In the genomic region with DNA sequence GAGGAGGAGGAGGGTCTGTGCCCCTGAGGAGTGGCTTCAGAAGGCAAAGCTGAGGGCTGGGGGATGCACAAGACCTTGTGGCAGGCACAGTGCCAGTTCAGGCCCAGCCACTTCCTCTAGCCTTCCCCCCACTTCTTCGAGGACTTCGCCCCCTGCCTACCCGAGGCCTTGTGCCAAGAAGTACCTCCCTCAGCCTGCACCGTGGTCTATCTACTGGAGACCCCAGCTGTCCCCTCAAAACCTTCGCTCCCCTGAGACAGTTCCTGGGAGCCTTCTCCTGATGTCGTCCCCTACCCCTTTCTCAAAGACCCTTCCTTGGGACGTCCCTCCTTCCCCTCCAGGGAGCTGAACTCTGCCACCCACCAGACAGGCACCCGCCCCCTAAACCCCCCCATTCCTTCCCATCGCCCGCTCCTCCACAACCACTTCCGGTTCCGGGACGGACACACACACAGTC, we compare ENCODE assay signal across 8 cellular contexts. TPM values are rescaled to one million over a fixed set of nuclear protein-coding genes. Genes with fewer than 3 reads are reported as not detected.
A peak's percentile ranks its signal among the peaks of the same experiment; 100 is the strongest.
DNase-seq lines count a peak whose midpoint lies in the region; ATAC-seq and TF ChIP-seq lines count a peak whose summit lies in the region.

No MANE protein-coding gene starts in this region.

- TF ChIP-seq CTCF in AG10803 (conservative IDR thresholded peaks at IDR 0.05; ENCODE audit: low read length) (no peak), left ventricle myocardium inferior (IDR thresholded peaks at IDR 0.05; ENCODE audit: borderline replicate concordance) (no peak), retinal pigment epithelial cell (conservative IDR thresholded peaks at IDR 0.05; ENCODE audit: low read depth, low read length) (no peak)

- peaks cover 55% of the 10 kb centered on the region for H3K4me1 ChIP-seq in left ventricle myocardium inferior

- H3K27me3 Mint-ChIP-seq in activated naive CD4-positive, alpha-beta T cell treated with anti-CD3 and anti-CD28 coated beads, Interleukin-2, amount 50 U/mL, for 24 hours, result no peaks in the 10 kb centered on the region

- peak overlapping the region; percentile 98 for H3K4me3 Mint-ChIP-seq in activated naive CD4-positive, alpha-beta T cell treated with anti-CD3 and anti-CD28 coated beads, Interleukin-2, amount 50 U/mL, for 24 hours

- H3K9me3 Mint-ChIP-seq in activated naive CD4-positive, alpha-beta T cell treated with anti-CD3 and anti-CD28 coated beads, Interleukin-2, amount 50 U/mL, for 24 hours, result no peaks in the 10 kb centered on the region

- no peaks in the 10 kb centered on the region for H3K9me3 ChIP-seq in left ventricle myocardium inferior (replicated peaks)

- DNase-seq in AG10803 (ENCODE audit: low read depth), result peak; percentile 22
- DNase-seq in LoVo (ENCODE audit: low spot score), result peak; percentile 43
- no peak for DNase-seq in left ventricle myocardium inferior
- no peak for DNase-seq in retinal pigment epithelial cell (ENCODE audit: low read depth)
- no peak for DNase-seq in AG08396 (ENCODE audit: low spot score)

- peak overlapping the region; percentile 93 for H3K27ac Mint-ChIP-seq in activated naive CD4-positive, alpha-beta T cell treated with anti-CD3 and anti-CD28 coated beads, Interleukin-2, amount 50 U/mL, for 24 hours

- H3K36me3 ChIP-seq in left ventricle myocardium inferior, result peaks cover 3% of the 10 kb centered on the region

- peaks cover 53% of the 10 kb centered on the region for H3K4me1 Mint-ChIP-seq in activated naive CD4-positive, alpha-beta T cell treated with anti-CD3 and anti-CD28 coated beads, Interleukin-2, amount 50 U/mL, for 24 hours

- H3K27me3 ChIP-seq in left ventricle myocardium inferior (ENCODE audit: low read depth), result no peaks in the 10 kb centered on the region

- intact Hi-C loops in left ventricle myocardium inferior (cut with micrococcal nuclease), result no loop called here

- H3K36me3 Mint-ChIP-seq in activated naive CD4-positive, alpha-beta T cell treated with anti-CD3 and anti-CD28 coated beads, Interleukin-2, amount 50 U/mL, for 24 hours, result peaks cover 9% of the 10 kb centered on the region

- ATAC-seq in GM18870 (IDR thresholded peaks at IDR 0.05; ENCODE audit: unreplicated experiment) (peak; percentile 15), HG02840 (IDR thresholded peaks at IDR 0.05; ENCODE audit: low FRiP score, unreplicated experiment) (no peak)

- H3K27ac ChIP-seq in left ventricle myocardium inferior (replicated peaks), result peak overlapping the region; percentile 100

- H3K4me3 ChIP-seq in AG10803 (ENCODE audit: low read length) (peak overlapping the region; percentile 97), left ventricle myocardium inferior (peak overlapping the region; percentile 95), retinal pigment epithelial cell (ENCODE audit: low read length) (peak overlapping the region; percentile 95)

RNA-seq across cellular contexts. Expression of a gene that starts 0.6 kb away (rescaled TPM):
- 26.5 TPM for total RNA-seq in left ventricle myocardium inferior

RNA-seq across cellular contexts. Expression of a gene that starts 12.0 kb away (rescaled TPM):
- 0.41 TPM for total RNA-seq in left ventricle myocardium inferior

RNA-seq across cellular contexts. Expression of a gene that starts 25.7 kb away (rescaled TPM):
- total RNA-seq in left ventricle myocardium inferior, result 23.2 TPM

RNA-seq across cellular contexts. Expression of a gene that starts 35.3 kb away (rescaled TPM):
- 73.2 TPM for total RNA-seq in left ventricle myocardium inferior

RNA-seq across cellular contexts. Expression of a gene that starts 41.3 kb away (rescaled TPM):
- 1.4 TPM for total RNA-seq in left ventricle myocardium inferior

Comparison
In these comparisons a context has a peak if more than half of its experiments do, and no peak if none do; other contexts are left out.
1. DNase-seq: peak in AG10803 (single experiment) and LoVo (single experiment); none in left ventricle myocardium inferior (single experiment), retinal pigment epithelial cell (single experiment) and AG08396 (single experiment).
2. Peak in every context shown above with its lines, with median percentiles within 50 percentile points of each other: H3K4me3 ChIP-seq.